ENCODE assay signal across 8 cellular contexts in genomic region chr9:131372609-131372978, GRCh38. TPM values are rescaled to one million over a fixed set of nuclear protein-coding genes. Genes with fewer than 3 reads are reported as not detected.
DNase-seq lines count a peak whose midpoint lies in the region; FAIRE-seq and TF ChIP-seq lines count a peak whose summit lies in the region.
"Not testable (repeated sequence)": the region's sequence is repeated elsewhere in the genome, so short reads cannot be mapped to it uniquely, and the experiment has no call there.

No MANE protein-coding gene starts in this region.

- H2BK20ac ChIP-seq in H1 (ENCODE audit: low read length) = not testable (repeated sequence)

- 40% methylated on average over 17 of the region's 17 CpGs for WGBS in SK-N-SH (ENCODE audit: low lambda C conversion rate)
- 81% methylated on average over 17 of the region's 17 CpGs; no CpG with 5 or more reads in 1 of the 2 experiments for WGBS in H1 (ENCODE audit: extremely low coverage in 1 of 2, insufficient coverage in 1 of 2, insufficient read length in 1 of 2, insufficient replicate concordance in 2 of 2, low coverage in 1 of 2, low lambda C conversion rate in 2 of 2, missing lambda C conversion rate in 1 of 2), 2 experiments

- H3K79me2 ChIP-seq in SK-N-SH (ENCODE audit: insufficient read depth); H1 (ENCODE audit: control insufficient read depth in 1 of 2, insufficient read depth in 2 of 2, low read length in 2 of 2): not testable (repeated sequence)

- TF ChIP-seq EP300 in SK-N-SH (IDR thresholded peaks at IDR 0.05; ENCODE audit: borderline replicate concordance in 1 of 2, low read depth in 1 of 2, low read length in 1 of 2); H1 (IDR thresholded peaks at IDR 0.05; ENCODE audit: borderline replicate concordance in 1 of 2, low read depth in 2 of 2, low read length in 2 of 2): not testable (repeated sequence)

- H4K91ac ChIP-seq in H1 (replicated peaks; ENCODE audit: insufficient read length, low read length) = not testable (repeated sequence)

- H4K5ac ChIP-seq in H1 (ENCODE audit: insufficient read length, low read depth, low read length) = not testable (repeated sequence)

- peak overlapping the region; percentile 87 to 94 (median 90) for H3K4me3 Mint-ChIP-seq in IgD-negative memory B cell
- H3K4me3 Mint-ChIP-seq in activated naive CD8-positive, alpha-beta T cell treated with anti-CD3 and anti-CD28 coated beads for 36 hours = peak overlapping the region; percentile 92
- peak overlapping the region; percentile 97 for H3K4me3 Mint-ChIP-seq in neural crest cell

- not testable (repeated sequence) for H3K4ac ChIP-seq in H1 (replicated peaks; ENCODE audit: insufficient read length, low read depth, low read length)

- DNase-seq in CD1c-positive myeloid dendritic cell (ENCODE audit: extremely low spot score) = peak; percentile 31
- not testable (repeated sequence) for DNase-seq in SK-N-SH; activated naive CD8-positive, alpha-beta T cell treated with anti-CD3 and anti-CD28 coated beads for 36 hours; H1 (ENCODE audit: low read depth in 1 of 2, low spot score in 2 of 2); neural crest cell (ENCODE audit: low read depth, low spot score)

- H3K9ac ChIP-seq in SK-N-SH = peak overlapping the region; percentile 66
- not testable (repeated sequence) for H3K9ac ChIP-seq in H1 (replicated peaks in 1 of 4; ENCODE audit: extremely low read depth in 1 of 4, low read depth in 3 of 4, low read length in 3 of 4)
- peak overlapping the region; percentile 71; the same call in 1 of the 2 replicates for H3K9ac ChIP-seq in iPS-20b (ENCODE audit: low read depth, low read length)
- peak overlapping the region in 3 of 5 donors; percentile 69 to 83 (median 79) for H3K9ac ChIP-seq in subcutaneous abdominal adipose tissue (ENCODE audit: low read length in 5 of 5)

- H2BK5ac ChIP-seq in H1 (ENCODE audit: low read depth, low read length) = not testable (repeated sequence)

- not testable (repeated sequence) for H3K9me2 ChIP-seq in SK-N-SH

- H4K8ac ChIP-seq in H1 (ENCODE audit: extremely low read depth, insufficient read depth, low read length) = not testable (repeated sequence)

- not testable (repeated sequence) for H3K23ac ChIP-seq in H1 (ENCODE audit: insufficient read length)

- not testable (repeated sequence) for H3K56ac ChIP-seq in H1 (replicated peaks; ENCODE audit: insufficient read length, low read depth, low read length)

- not testable (repeated sequence) for H3K9me3 Mint-ChIP-seq in IgD-negative memory B cell; activated naive CD8-positive, alpha-beta T cell treated with anti-CD3 and anti-CD28 coated beads for 36 hours; neural crest cell

- H3F3A ChIP-seq in SK-N-SH (replicated peaks; ENCODE audit: insufficient read depth) = not testable (repeated sequence)

- not testable (repeated sequence) for H3K23me2 ChIP-seq in H1 (ENCODE audit: low read depth, low read length)

- H4K20me1 ChIP-seq in SK-N-SH (ENCODE audit: insufficient read depth); H1 (replicated peaks in 1 of 2; ENCODE audit: control insufficient read depth in 1 of 2, insufficient read depth in 2 of 2, low read length in 2 of 2): not testable (repeated sequence)

- H3K4me1 ChIP-seq in SK-N-SH (ENCODE audit: control insufficient read depth in 1 of 2, insufficient read depth in 2 of 2, low read depth in 1 of 2, low read length in 1 of 2); H1 (replicated peaks in 1 of 4; ENCODE audit: control insufficient read depth in 3 of 4, insufficient read depth in 4 of 4, low read length in 3 of 4); iPS-20b (ENCODE audit: insufficient read depth, low read length): not testable (repeated sequence)
- peaks cover 0 to 12% (median 11%) of the 10 kb centered on the region in 5 donors for H3K4me1 ChIP-seq in subcutaneous abdominal adipose tissue (ENCODE audit: control insufficient read depth in 5 of 5, insufficient read depth in 5 of 5, low read length in 5 of 5)

- not testable (repeated sequence) for H2AK5ac ChIP-seq in H1 (ENCODE audit: low read depth, low read length)

- CTCF ChIA-PET in SK-N-SH (lab: Yijun Ruan, JAX) = interaction anchor here (0.8 to 2.7 kb wide), 10 partner anchors 20 to 108 kb away, joined by 3 to 13 read pairs (median 4); no protein-coding TSS in a partner anchor
- CTCF ChIA-PET in H1 (lab: Charles Lee; ENCODE audit: partially characterized antibody) = interaction anchor here (0.7 to 3.2 kb wide), 14 partner anchors 9 to 450 kb away, joined by 3 to 21 read pairs (median 3); no protein-coding TSS in a partner anchor

- H2BK12ac ChIP-seq in H1 (ENCODE audit: low read depth, low read length) = not testable (repeated sequence)

- not testable (repeated sequence) for H3K14ac ChIP-seq in H1 (ENCODE audit: insufficient read length)

- not testable (repeated sequence) for H3K27me3 ChIP-seq in SK-N-SH (ENCODE audit: insufficient read depth); H1 (replicated peaks in 1 of 4; ENCODE audit: control insufficient read depth in 3 of 4, extremely low read depth in 1 of 4, insufficient read depth in 3 of 4, low read length in 3 of 4); iPS-20b (ENCODE audit: insufficient read depth, low read length); subcutaneous abdominal adipose tissue (ENCODE audit: control insufficient read depth in 5 of 5, insufficient read depth in 4 of 5, low read length in 5 of 5)

- not testable (repeated sequence) for H3K4me1 Mint-ChIP-seq in IgD-negative memory B cell
- H3K4me1 Mint-ChIP-seq in activated naive CD8-positive, alpha-beta T cell treated with anti-CD3 and anti-CD28 coated beads for 36 hours = peaks cover 12% of the 10 kb centered on the region
- peaks cover 16% of the 10 kb centered on the region for H3K4me1 Mint-ChIP-seq in neural crest cell

- not testable (repeated sequence) for H2BK15ac ChIP-seq in H1 (ENCODE audit: low read length)

- TF ChIP-seq CTCF in SK-N-SH (IDR thresholded peaks at IDR 0.05); H1 (IDR thresholded peaks at IDR 0.05; ENCODE audit: control extremely low read depth in 1 of 3, insufficient read depth in 1 of 3, low read depth in 1 of 3, low read length in 3 of 3); neural crest cell (conservative IDR thresholded peaks at IDR 0.05): not testable (repeated sequence)

- not testable (repeated sequence) for H3K36me3 Mint-ChIP-seq in IgD-negative memory B cell; activated naive CD8-positive, alpha-beta T cell treated with anti-CD3 and anti-CD28 coated beads for 36 hours; neural crest cell (ENCODE audit: low read depth)

- not testable (repeated sequence) for H3K9me3 ChIP-seq in SK-N-SH; H1 (ENCODE audit: insufficient read depth in 2 of 2, low read depth in 1 of 2, low read length in 1 of 2); iPS-20b (ENCODE audit: insufficient read depth, low read depth, low read length); subcutaneous abdominal adipose tissue (ENCODE audit: control insufficient read depth in 5 of 5, low read length in 5 of 5)

- H3K79me1 ChIP-seq in H1 (ENCODE audit: low read depth, low read length) = not testable (repeated sequence)

- H3K36me3 ChIP-seq in SK-N-SH (replicated peaks in 1 of 2; ENCODE audit: control insufficient read depth in 1 of 2, insufficient read depth in 2 of 2, low read length in 1 of 2); H1 (ENCODE audit: control insufficient read depth in 2 of 4, insufficient read depth in 4 of 4, low read length in 3 of 4); iPS-20b (ENCODE audit: insufficient read depth, low read depth, low read length); subcutaneous abdominal adipose tissue (ENCODE audit: control insufficient read depth in 5 of 5, insufficient read depth in 5 of 5, low read length in 5 of 5): not testable (repeated sequence)

- H3K4me2 ChIP-seq in SK-N-SH (peak overlapping the region; percentile 91), H1 (ENCODE audit: insufficient read depth in 1 of 2, low read depth in 2 of 2, low read length in 2 of 2) (peak overlapping the region; percentile 71 to 97)

- not testable (repeated sequence) for H2BK120ac ChIP-seq in H1 (replicated peaks; ENCODE audit: low read depth, low read length)

- not testable (repeated sequence) for FAIRE-seq in H1 (lab: Jason Lieb, UNC)

- H3K27me3 Mint-ChIP-seq in IgD-negative memory B cell; activated naive CD8-positive, alpha-beta T cell treated with anti-CD3 and anti-CD28 coated beads for 36 hours; neural crest cell (ENCODE audit: low read depth): not testable (repeated sequence)

- H3K27ac Mint-ChIP-seq in IgD-negative memory B cell (peak overlapping the region; percentile 88 to 98 (median 97)), neural crest cell (ENCODE audit: unreplicated experiment) (peak overlapping the region; percentile 39)
- H3K27ac Mint-ChIP-seq in activated naive CD8-positive, alpha-beta T cell treated with anti-CD3 and anti-CD28 coated beads for 36 hours = peak overlapping the region; percentile 92

- not testable (repeated sequence) for TF ChIP-seq POLR2A in H1 (IDR thresholded peaks at IDR 0.05; ENCODE audit: control extremely low read depth in 1 of 2, low read depth in 2 of 2, low read length in 2 of 2)

- H3K18ac ChIP-seq in H1 (ENCODE audit: extremely low read depth, low read length) = not testable (repeated sequence)

- H3K4me3 ChIP-seq in SK-N-SH (ENCODE audit: low read depth in 2 of 2, low read length in 1 of 2) (peak overlapping the region; percentile 57 to 90), H1 (ENCODE audit: extremely low read depth in 1 of 4, insufficient read depth in 2 of 4, low read depth in 3 of 4, low read length in 4 of 4) (peak overlapping the region; percentile 63 to 74 (median 70)), iPS-20b (ENCODE audit: low read length) (peak overlapping the region; percentile 69), subcutaneous abdominal adipose tissue (ENCODE audit: low read depth in 1 of 5, low read length in 5 of 5) (peak overlapping the region; percentile 75 to 91 (median 84))

- H3K27ac ChIP-seq in SK-N-SH (ENCODE audit: low read depth in 2 of 2, low read length in 1 of 2) (peak overlapping the region; percentile 72 to 87; a peak in 3 of 4 replicates), subcutaneous abdominal adipose tissue (ENCODE audit: low read depth, low read length) (peak overlapping the region; percentile 83)
- not testable (repeated sequence) for H3K27ac ChIP-seq in H1 (ENCODE audit: low read depth, low read length); iPS-20b (ENCODE audit: low read length)

- TF ChIP-seq RAD21 in SK-N-SH (IDR thresholded peaks at IDR 0.05; ENCODE audit: low read length); H1 (IDR thresholded peaks at IDR 0.05 in 1 of 2, conservative IDR thresholded peaks at IDR 0.05 in 1 of 2; ENCODE audit: low read depth in 2 of 2, low read length in 2 of 2): not testable (repeated sequence)

- H2AFZ ChIP-seq in SK-N-SH (ENCODE audit: low read depth) = peak overlapping the region; percentile 98
- not testable (repeated sequence) for H2AFZ ChIP-seq in H1 (ENCODE audit: low read length)

- POLR2A ChIA-PET in SK-N-SH (lab: Yijun Ruan, JAX) (interaction anchor here (0.7 to 1.4 kb wide), 6 partner anchors 10 to 247 kb away, joined by 3 to 4 read pairs (median 3); partner anchors contain the start of gene NUP214), H1 (lab: Charles Lee; ENCODE audit: partially characterized antibody) (interaction anchor here (0.9 to 3.8 kb wide), 16 partner anchors 8 to 104 kb away, joined by 3 to 35 read pairs (median 7); no protein-coding TSS in a partner anchor)

RNA-seq across cellular contexts. Expression of gene PRRC2B, which starts 21.3 kb away (rescaled TPM):
- polyA plus RNA-seq in IgD-negative memory B cell (34.1 TPM), SK-N-SH (2012; rRNA removed) (18.5 and 26.3 TPM in 2 replicates), H1 (2011; rRNA removed) (37.3 and 55.3 TPM in 2 replicates)
- 17.5 and 22.0 TPM in 2 replicates for polyA plus RNA-seq in SK-N-SH (2012; cell fraction: cytosol; rRNA removed)
- 84.2 and 122 TPM in 2 replicates for polyA plus RNA-seq in SK-N-SH (2012; cell fraction: nucleus; rRNA removed)
- 100 to 1,000 TPM; 128 to 135 TPM for total RNA-seq in activated naive CD8-positive, alpha-beta T cell treated with anti-CD3 and anti-CD28 coated beads for 36 hours
- total RNA-seq in H1 (2021; fragmentation: NEBNext Ultra II Directional; extraction: Animal tissue kit (Norgen Biotek cat#: 25700)) = 249 and 255 TPM in 2 replicates
- polyA plus RNA-seq in H1 (2011; cell fraction: cytosol; rRNA removed) = 32.6 TPM
- 115 TPM for polyA plus RNA-seq in H1 (2011; cell fraction: nucleus; rRNA removed)
- 96.3 to 122 TPM (median 108 TPM) in 4 replicates for polyA plus RNA-seq in H1 (2012, experiment 1 of 2)
- 52.2 TPM for polyA plus RNA-seq in H1 (2012, experiment 2 of 2)
- polyA plus RNA-seq in H1 (2013, experiment 1 of 2) = 64.3 TPM
- polyA plus RNA-seq in H1 (2013, experiment 2 of 2) = 64.7 TPM
- 102 and 131 TPM in 2 replicates for polyA minus RNA-seq in H1 (2011; rRNA and poly(A)+ RNA removed)
- polyA minus RNA-seq in H1 (2011; cell fraction: cytosol; rRNA and poly(A)+ RNA removed) = 63.8 TPM
- 69.0 TPM for polyA minus RNA-seq in H1 (2011; cell fraction: nucleus; rRNA and poly(A)+ RNA removed)
- total RNA-seq in neural crest cell = 349 and 358 TPM in 2 replicates

Comparison
In these comparisons a context has a peak if more than half of its experiments do, and no peak if none do; other contexts are left out.
1. H3K27ac Mint-ChIP-seq: peak in every context shown above with its lines; median percentile 97 in IgD-negative memory B cell; 92 in activated naive CD8-positive, alpha-beta T cell treated with anti-CD3 and anti-CD28 coated beads for 36 hours; 39 in neural crest cell.